ENCODE assay signal across 19 cellular contexts in genomic region chr18:72752220-72752619, GRCh38.
DNase-seq lines count a peak whose midpoint lies in the region; ATAC-seq, FAIRE-seq and TF ChIP-seq lines count a peak whose summit lies in the region.
"Had no signal": no experiment of that assay in that cellular context is flagged by ENCODE, and none has a peak within 500 bp of the region (broad histone marks: within the 10 kb centered on the region; RNA-seq: fewer than 3 reads in every experiment).

No MANE protein-coding gene starts in this region.

- no peak for FAIRE-seq in HepG2 (lab: Jason Lieb, UNC)
- FAIRE-seq: A549, G401.6, GM12891, GM19239 had no signal

- BruUV-seq in HepG2 (replicated peaks; lab: Mats Ljungman, UMichigan) = no TSS peak

- TF ChIP-seq CTCF in HepG2 (CRISPR knock-in tag; IDR thresholded peaks at IDR 0.05) (no peak), right lobe of liver (IDR thresholded peaks at IDR 0.05) (no peak), esophagus muscularis mucosa (IDR thresholded peaks at IDR 0.05) (no peak)

- H3K4me1 ChIP-seq in HepG2 (ENCODE audit: insufficient read depth, low read length) (0 out of 2 replicates have a peak, but pooled peaks cover 6% of the 10 kb centered on the region), right lobe of liver (no peaks in the 10 kb centered on the region), esophagus muscularis mucosa (no peaks in the 10 kb centered on the region)
- H3K4me1 ChIP-seq: A549; BLaER1 treated with 17β-estradiol and CSF1 and Interleukin-3, amounts not matched to agents 10 nM and 100 nM; Caco-2 had no signal

- POLR2A ChIA-PET in HepG2 (lab: Yijun Ruan, JAX) = no interaction called here

- in situ Hi-C loops in HepG2 (cut with HindIII; ENCODE audit: extremely low pct_ligation_motif_present, low pct_unique_long_range_greater_than_20kb) = loop anchor here (25.0 kb wide), 1 partner anchor 1235 kb away; no protein-coding TSS in a partner anchor

- ATAC-seq in HepG2 (peak; percentile 86), right lobe of liver (no peak)
- ATAC-seq: A549; CD8-positive, alpha-beta T cell had no signal

- no peak overlapping the region for H3K9ac ChIP-seq in HepG2 (ENCODE audit: insufficient read depth, low read depth, low read length)
- H3K9ac ChIP-seq: BLaER1 treated with 17β-estradiol and CSF1 and Interleukin-3, amounts not matched to agents 10 nM and 100 nM had no signal

- H3K36me3 ChIP-seq in HepG2 (replicated peaks in 1 of 2; ENCODE audit: control insufficient read depth in 1 of 2, insufficient read depth in 2 of 2, low read length in 2 of 2) (no peaks in the 10 kb centered on the region), right lobe of liver (no peaks in the 10 kb centered on the region), esophagus muscularis mucosa (no peaks in the 10 kb centered on the region)
- H3K36me3 ChIP-seq: BLaER1 treated with 17β-estradiol and CSF1 and Interleukin-3, amounts not matched to agents 10 nM and 100 nM had no signal

- 5% methylated on average over 4 of the region's 4 CpGs for WGBS in HepG2 (ENCODE audit: low lambda C conversion rate)
- WGBS in right lobe of liver (ENCODE audit: insufficient coverage, low coverage, low lambda C conversion rate, missing lambda C conversion rate) = 46% methylated on average over 4 of the region's 4 CpGs
- WGBS in esophagus muscularis mucosa = 82% methylated on average over 4 of the region's 4 CpGs

- no peaks in the 10 kb centered on the region for H3K79me2 ChIP-seq in HepG2 (ENCODE audit: insufficient read depth, low read length)

- H4K20me1 ChIP-seq in HepG2 (ENCODE audit: insufficient read depth, low read length) = no peaks in the 10 kb centered on the region
- H4K20me1 ChIP-seq: BLaER1 treated with 17β-estradiol and CSF1 and Interleukin-3, amounts not matched to agents 10 nM and 100 nM had no signal

- H3K9me3 ChIP-seq in HepG2 (ENCODE audit: low read length) (no peaks in the 10 kb centered on the region), right lobe of liver (no peaks in the 10 kb centered on the region), esophagus muscularis mucosa (no peaks in the 10 kb centered on the region)
- H3K9me3 ChIP-seq: A549; BLaER1 treated with 17β-estradiol and CSF1 and Interleukin-3, amounts not matched to agents 10 nM and 100 nM; Caco-2 had no signal

- no peak overlapping the region for H3K4me2 ChIP-seq in HepG2 (ENCODE audit: low read depth, low read length)
- H3K4me2 ChIP-seq: A549; BLaER1 treated with 17β-estradiol and CSF1 and Interleukin-3, amounts not matched to agents 10 nM and 100 nM had no signal

- TF ChIP-seq POLR2A in HepG2 (IDR thresholded peaks at IDR 0.05; ENCODE audit: insufficient read depth in 1 of 2, low read depth in 2 of 2, low read length in 2 of 2) (no peak), right lobe of liver (IDR thresholded peaks at IDR 0.05) (no peak), esophagus muscularis mucosa (IDR thresholded peaks at IDR 0.05; ENCODE audit: low read depth) (no peak)

- no peak overlapping the region for H3K27ac ChIP-seq in HepG2 (ENCODE audit: extremely low read length, insufficient read depth, low read length)
- H3K27ac ChIP-seq in right lobe of liver = no peak overlapping the region
- no peak overlapping the region for H3K27ac ChIP-seq in esophagus muscularis mucosa (replicated peaks in 1 of 4)
- H3K27ac ChIP-seq: 22Rv1; A549; BLaER1 treated with 17β-estradiol and CSF1 and Interleukin-3, amounts not matched to agents 10 nM and 100 nM; C4-2B had no signal

- no peaks in the 10 kb centered on the region for H3K27me3 ChIP-seq in HepG2 (ENCODE audit: control insufficient read depth in 1 of 2, insufficient read depth in 2 of 2, low read length in 2 of 2)
- no peaks in the 10 kb centered on the region for H3K27me3 ChIP-seq in right lobe of liver
- peaks cover 0 to 3% (median 0%) of the 10 kb centered on the region in 4 donors for H3K27me3 ChIP-seq in esophagus muscularis mucosa
- H3K27me3 ChIP-seq: BLaER1 treated with 17β-estradiol and CSF1 and Interleukin-3, amounts not matched to agents 10 nM and 100 nM had no signal

- TF ChIP-seq EP300 in HepG2 (IDR thresholded peaks at IDR 0.05; ENCODE audit: low read depth in 2 of 2, low read length in 2 of 2) (no peak), HepG2 (CRISPR knock-in tag; IDR thresholded peaks at IDR 0.05; ENCODE audit: borderline replicate concordance) (no peak), esophagus muscularis mucosa (IDR thresholded peaks at IDR 0.05) (no peak)

- CTCF ChIA-PET in HepG2 (lab: Yijun Ruan, JAX; ENCODE audit: low intra/inter-chr PET ratio, low total read pairs) = no interaction called here

- H2AFZ ChIP-seq in HepG2 (ENCODE audit: low read length) = no peak overlapping the region

- H3K4me3 ChIP-seq in HepG2 (replicated peaks in 1 of 3; ENCODE audit: insufficient read depth in 1 of 3, low read depth in 2 of 3, low read length in 3 of 3) (no peak overlapping the region), right lobe of liver (no peak overlapping the region), esophagus muscularis mucosa (no peak overlapping the region)
- H3K4me3 ChIP-seq: A549; BLaER1 treated with 17β-estradiol and CSF1 and Interleukin-3, amounts not matched to agents 10 nM and 100 nM had no signal

- intact Hi-C loops in HepG2 (cut with micrococcal nuclease; ENCODE audit: unreplicated experiment) = no loop called here
- intact Hi-C loops in right lobe of liver (cut with DNase I) = no loop called here
- intact Hi-C loops in esophagus muscularis mucosa (cut with DNase I) = no loop called here

- TF ChIP-seq RAD21 in HepG2 (CRISPR knock-in tag; IDR thresholded peaks at IDR 0.05) = no peak

- DNase-seq in NCI-H1105 treated with DMSO at 0.1 percent for 48 hours (lab: John Stamatoyannopoulos, UW) (peak; percentile 9), NCI-H1105 (lab: John Stamatoyannopoulos, UW) (no peak), HepG2 (ENCODE audit: low spot score) (peak; percentile 1), right lobe of liver (no peak), esophagus muscularis mucosa (ENCODE audit: extremely low spot score) (no peak)
- DNase-seq: AML-193; Caco-2; Calu3; CD4-positive, alpha-beta T cell; CD8-positive, alpha-beta T cell; DMS79 treated with DMSO at 0.1 percent for 48 hours; GF-D8 had no signal

TF ChIP-seq in HepG2, 621 proteins besides CTCF, POLR2A, EP300 and RAD21:
- TF ChIP-seq CEBPG (CRISPR knock-in tag; IDR thresholded peaks at IDR 0.05) (0 out of 2 replicates have a peak, but pooled peaks have one; percentile 8), HNF4A (CRISPR knock-in tag; IDR thresholded peaks at IDR 0.05) (peak; percentile 51), KLF9 (CRISPR knock-in tag; IDR thresholded peaks at IDR 0.05; ENCODE audit: low read depth) (no peak)
TF ChIP-seq in HepG2: peak in this region for 2.

Comparison
In these comparisons a context has a peak if more than half of its experiments do, and no peak if none do; other contexts are left out.
1. DNase-seq: peak in NCI-H1105 treated with DMSO at 0.1 percent for 48 hours (single experiment) and HepG2 (single experiment); none in NCI-H1105 (single experiment), right lobe of liver (0 of 3) and esophagus muscularis mucosa (single experiment).